8 cellular contexts compared by ENCODE assay signal in genomic region chr17:75778861-75779249, GRCh38. TPM values are rescaled to one million over a fixed set of nuclear protein-coding genes. Genes with fewer than 3 reads are reported as not detected.
DNase-seq lines count a peak whose midpoint lies in the region; ATAC-seq and TF ChIP-seq lines count a peak whose summit lies in the region.

No MANE protein-coding gene starts in this region.

- H3K27me3 ChIP-seq in HCT116 (ENCODE audit: insufficient read depth, low read length): no peaks in the 10 kb centered on the region
- no peaks in the 10 kb centered on the region for H3K27me3 ChIP-seq in body of pancreas
- no peaks in the 10 kb centered on the region for H3K27me3 ChIP-seq in stomach

- DNase-seq in NCI-H2171 treated with DMSO at 0.1 percent for 48 hours (lab: John Stamatoyannopoulos, UW) (peak; percentile 73), NCI-H2171 (lab: John Stamatoyannopoulos, UW) (no peak), HCT116 (ENCODE audit: low read depth, low spot score) (no peak), NCI-H526 (lab: John Stamatoyannopoulos, UW) (peak; percentile 54 to 65), body of pancreas (peak in 2 of 4 donors; percentile 63 to 68), left kidney (ENCODE audit: low read depth, low spot score) (peak; percentile 80), stomach (peak; percentile 62), amniotic stem cell (lab: John Stamatoyannopoulos, UW) (no peak)

- no peak for TF ChIP-seq POLR2A in HCT116 (IDR thresholded peaks at IDR 0.05; ENCODE audit: borderline replicate concordance, extremely low read depth, insufficient read depth, insufficient read length)
- no peak for TF ChIP-seq POLR2A in body of pancreas (IDR thresholded peaks at IDR 0.05)
- TF ChIP-seq POLR2A in stomach (IDR thresholded peaks at IDR 0.05): no peak

- no peak for TF ChIP-seq EP300 in stomach (IDR thresholded peaks at IDR 0.05)

- H2AFZ ChIP-seq in HCT116 (ENCODE audit: low read depth, low read length, poor library complexity, severe bottlenecking): no peak overlapping the region

- H3K4me3 ChIP-seq in HCT116 (replicated peaks in 1 of 2; ENCODE audit: low read depth in 1 of 2, low read length in 2 of 2) (peak overlapping the region; percentile 74 to 84), body of pancreas (peak overlapping the region; percentile 84 to 85), stomach (peak overlapping the region; percentile 89 to 96 (median 92))

- no peak for TF ChIP-seq RAD21 in HCT116 (IDR thresholded peaks at IDR 0.05; ENCODE audit: low read depth)

- H4K20me1 ChIP-seq in HCT116 (ENCODE audit: insufficient read depth): peaks cover 31% of the 10 kb centered on the region

- no peaks in the 10 kb centered on the region for H3K9me2 ChIP-seq in HCT116 (ENCODE audit: insufficient read depth)

- POLR2A ChIA-PET in HCT116 (lab: Charles Lee): interaction anchor here (0.9 to 5.1 kb wide), 8 partner anchors 8 to 129 kb away, joined by 3 to 83 read pairs (median 6); partner anchors contain the start of genes GALK1, TRIM47 and WBP2

- CTCF ChIA-PET in HCT116 (lab: Charles Lee): interaction anchor here (1.5 kb wide), 1 partner anchor 48 kb away, joined by 6 read pairs; no protein-coding TSS in a partner anchor

- peak overlapping the region; percentile 97 for H3K9ac ChIP-seq in HCT116 (ENCODE audit: low read length)

- H3K4me1 ChIP-seq in HCT116 (ENCODE audit: control insufficient read depth in 1 of 2, insufficient read depth in 2 of 2, low read length in 2 of 2) (peaks cover 35 to 74% of the 10 kb centered on the region in 2 experiments), body of pancreas (peaks cover 42% of the 10 kb centered on the region), stomach (peaks cover 32 to 72% (median 57%) of the 10 kb centered on the region in 4 donors)

- H3K9me3 ChIP-seq in HCT116 (ENCODE audit: control insufficient read depth in 1 of 2, insufficient read depth in 1 of 2, low read depth in 1 of 2, low read length in 2 of 2) (no peaks in the 10 kb centered on the region), body of pancreas (no peaks in the 10 kb centered on the region), stomach (no peaks in the 10 kb centered on the region)

- WGBS in body of pancreas, 2 donors: 0% methylated on average over 10 to 38 of the region's 38 CpGs
- WGBS in stomach, 5 donors: 0 to 1% (median 0%) methylated on average over 26 to 38 of the region's 38 CpGs

- H3K79me2 ChIP-seq in HCT116 (ENCODE audit: insufficient read depth, low read length): peaks cover 27% of the 10 kb centered on the region

- BruUV-seq in HCT116 (replicated peaks; lab: Mats Ljungman, UMichigan): no TSS peak

- RAD21 ChIA-PET in HCT116 (lab: Charles Lee; ENCODE audit: low non-redundant PET in 1 of 2, low total read pairs in 2 of 2, uncharacterized antibody in 2 of 2, unreplicated experiment in 2 of 2): no interaction called here

- H3K27ac ChIP-seq in HCT116 (ENCODE audit: low read depth, low read length): peak overlapping the region; percentile 97
- peak overlapping the region; percentile 66 to 99 (median 96) for H3K27ac ChIP-seq in body of pancreas
- peak overlapping the region; percentile 96 to 99 (median 98) for H3K27ac ChIP-seq in stomach

- H3K36me3 ChIP-seq in HCT116 (ENCODE audit: control insufficient read depth in 1 of 2, insufficient read depth in 2 of 2, low read length in 2 of 2) (peaks cover 16 to 33% of the 10 kb centered on the region in 2 experiments), body of pancreas (replicated peaks in 1 of 2; ENCODE audit: insufficient read depth in 1 of 2, low read depth in 2 of 2) (peaks cover 7 to 12% of the 10 kb centered on the region in 2 donors), stomach (peaks cover 19 to 51% (median 47%) of the 10 kb centered on the region in 4 donors)

- peak overlapping the region; percentile 84 for H3K4me2 ChIP-seq in HCT116 (ENCODE audit: low read length)

- intact Hi-C loops in HCT116 (cut with micrococcal nuclease) (loop anchor here (2.0 to 5.0 kb wide), 2 partner anchors 76 to 98 kb away; partner anchors contain the start of genes TRIM47 and WBP2), body of pancreas (cut with DNase I) (no loop called here), stomach (cut with DNase I; ENCODE audit: low total_unique reads) (no loop called here)

- ATAC-seq in HCT116 (peak; percentile 18), body of pancreas (peak; percentile 1)

- peak in 2 of 3 experiments; percentile 75 to 78; a peak in 4 of 6 replicates for TF ChIP-seq CTCF in HCT116 (IDR thresholded peaks at IDR 0.05 in 2 of 3, conservative IDR thresholded peaks at IDR 0.05 in 1 of 3; ENCODE audit: borderline replicate concordance in 1 of 3, insufficient read depth in 1 of 3, low read depth in 2 of 3, low read length in 2 of 3)
- TF ChIP-seq CTCF in body of pancreas (IDR thresholded peaks at IDR 0.05): peak in 6 of 7 experiments; percentile 40 to 74 (median 61)
- peak in 5 of 7 experiments; percentile 22 to 58 (median 48) for TF ChIP-seq CTCF in stomach (IDR thresholded peaks at IDR 0.05)

TF ChIP-seq in HCT116, 20 proteins besides CTCF, POLR2A, EP300 and RAD21:
- TF ChIP-seq FOSL1 (IDR thresholded peaks at IDR 0.05; ENCODE audit: low read depth) (no peak), YY1 (IDR thresholded peaks at IDR 0.05; ENCODE audit: extremely low read depth, insufficient replicate concordance, low read depth, low read length) (peak; percentile 4)

RNA-seq across cellular contexts. Expression of gene UNK, which starts 5.8 kb away (rescaled TPM):
- 40.6 TPM for total RNA-seq in HCT116 (2021; ENCODE audit: unreplicated experiment)
- polyA plus RNA-seq in HCT116 (2012): 25.7 and 28.3 TPM in 2 replicates
- 10 to 100 TPM; 18.4 to 59.7 TPM for total RNA-seq in body of pancreas
- total RNA-seq in stomach: 100 to 1,000 TPM in 1 of 5 donors, 10 to 100 TPM in 3, 1 to 10 TPM in 1; 3.5 to 102 (median 33.0) TPM
- 10 to 100 TPM; 13.5 to 17.3 (median 15.1) TPM for polyA plus RNA-seq in stomach

RNA-seq across cellular contexts. Expression of gene GALK1, which starts 13.9 kb away (rescaled TPM):
- total RNA-seq in HCT116 (2021; ENCODE audit: unreplicated experiment) (57.8 TPM), body of pancreas (10 to 100 TPM; 27.4 to 27.5 TPM), stomach (10 to 100 TPM in 4 of 5 donors, 1 to 10 TPM in 1; 7.6 to 57.1 (median 27.5) TPM)
- polyA plus RNA-seq in HCT116 (2012): 64.9 and 68.3 TPM in 2 replicates
- 10 to 100 TPM; 32.7 to 41.0 (median 40.6) TPM for polyA plus RNA-seq in stomach

RNA-seq across cellular contexts. Expression of gene ITGB4, which starts 57.6 kb away (rescaled TPM):
- 568 TPM for total RNA-seq in HCT116 (2021; ENCODE audit: unreplicated experiment)
- polyA plus RNA-seq in HCT116 (2012): 727 and 809 TPM in 2 replicates
- 10 to 100 TPM; 25.1 to 33.7 TPM for total RNA-seq in body of pancreas
- 100 to 1,000 TPM in 4 of 5 donors, 10 to 100 TPM in 1; 66.8 to 137 (median 132) TPM for total RNA-seq in stomach
- polyA plus RNA-seq in stomach: 10 to 100 TPM; 33.6 to 66.1 (median 60.3) TPM

Comparison
In these comparisons a context has a peak if more than half of its experiments do, and no peak if none do; other contexts are left out.
1. DNase-seq: peak in NCI-H2171 treated with DMSO at 0.1 percent for 48 hours (single experiment), NCI-H526 (2 of 2), left kidney (single experiment) and stomach (single experiment); none in NCI-H2171 (single experiment), HCT116 (single experiment) and amniotic stem cell (single experiment).
2. Peak in every context shown above with its lines, with median percentiles within 50 percentile points of each other: H3K27ac ChIP-seq, H3K4me3 ChIP-seq and CTCF ChIP-seq.